Comparison of ENCODE assay signal across 8 cellular contexts in genomic region chr2:121634354-121635307, GRCh38. TPM values are rescaled to one million over a fixed set of nuclear protein-coding genes. Genes with fewer than 3 reads are reported as not detected.
DNase-seq lines count a peak whose midpoint lies in the region; ATAC-seq lines count a peak whose summit lies in the region.

No MANE protein-coding gene starts in this region.

- H3K79me1 ChIP-seq in trophoblast cell (ENCODE audit: low read length): no peaks in the 10 kb centered on the region

- WGBS in trophoblast cell (ENCODE audit: extremely low coverage, insufficient coverage, insufficient read length): no CpG with 5 or more reads among the region's 6 CpGs

- no peak overlapping the region for H3K4me2 ChIP-seq in trophoblast cell (ENCODE audit: low read length)

- H3K9me3 ChIP-seq in trophoblast cell (ENCODE audit: insufficient read depth, low read depth, low read length): no peaks in the 10 kb centered on the region

- no peak overlapping the region for H3K9ac ChIP-seq in trophoblast cell (ENCODE audit: low read length)

- H4K8ac ChIP-seq in trophoblast cell (ENCODE audit: low read depth, low read length): no peak overlapping the region

- H3K4me3 Mint-ChIP-seq in activated T-helper 17 cell treated with anti-CD3 and anti-CD28 coated beads, Interleukin-2, amount 50 U/mL, for 72 hours: peak overlapping the region; percentile 51

- no peaks in the 10 kb centered on the region for H3K4me1 ChIP-seq in trophoblast cell (ENCODE audit: control insufficient read depth in 1 of 2, insufficient read depth in 2 of 2, low read length in 2 of 2)

- H2AFZ ChIP-seq in trophoblast cell (ENCODE audit: insufficient read depth, low read length, poor library complexity): no peak overlapping the region

- H3K27ac Mint-ChIP-seq in activated T-helper 17 cell treated with anti-CD3 and anti-CD28 coated beads, Interleukin-2, amount 50 U/mL, for 72 hours: peak overlapping the region; percentile 84

- H3K9me3 Mint-ChIP-seq in activated T-helper 17 cell treated with anti-CD3 and anti-CD28 coated beads, Interleukin-2, amount 50 U/mL, for 72 hours: no peaks in the 10 kb centered on the region

- in situ Hi-C loops in G401 (cut with HindIII; ENCODE audit: low sequenced_read_pairs): no loop called here

- peaks cover 17% of the 10 kb centered on the region for H3K36me3 Mint-ChIP-seq in activated T-helper 17 cell treated with anti-CD3 and anti-CD28 coated beads, Interleukin-2, amount 50 U/mL, for 72 hours (ENCODE audit: low read depth)

- no peak overlapping the region for H3K27ac ChIP-seq in trophoblast cell (ENCODE audit: low read depth, low read length)

- no peaks in the 10 kb centered on the region for H3K27me3 Mint-ChIP-seq in activated T-helper 17 cell treated with anti-CD3 and anti-CD28 coated beads, Interleukin-2, amount 50 U/mL, for 72 hours

- no peak overlapping the region for H2AK5ac ChIP-seq in trophoblast cell (ENCODE audit: low read length)

- H3K18ac ChIP-seq in trophoblast cell (ENCODE audit: low read length): no peak overlapping the region

- H3K4me1 Mint-ChIP-seq in activated T-helper 17 cell treated with anti-CD3 and anti-CD28 coated beads, Interleukin-2, amount 50 U/mL, for 72 hours: peaks cover 32% of the 10 kb centered on the region

- DNase-seq in DMS153 (lab: John Stamatoyannopoulos, UW) (peak; percentile 59), HS-5 (ENCODE audit: low read depth) (peak; percentile 44), myocyte (ENCODE audit: low read depth) (peak; percentile 29), G401 (ENCODE audit: low spot score) (no peak), trophoblast cell (no peak)

- ATAC-seq in activated T-helper 17 cell treated with anti-CD3 and anti-CD28 coated beads, Interleukin-2, amount 50 U/mL, for 72 hours (replicated peaks): peak; percentile 89
- ATAC-seq in HG03095 (IDR thresholded peaks at IDR 0.05; ENCODE audit: unreplicated experiment): no peak
- ATAC-seq in GM18870 (IDR thresholded peaks at IDR 0.05; ENCODE audit: unreplicated experiment): no peak

- no peak overlapping the region for H3K14ac ChIP-seq in trophoblast cell (ENCODE audit: low read length)

- no peaks in the 10 kb centered on the region for H3K27me3 ChIP-seq in trophoblast cell (ENCODE audit: insufficient read depth, low read length)

- no peak overlapping the region for H3K4me3 ChIP-seq in trophoblast cell (ENCODE audit: low read depth, low read length)

- no peak overlapping the region for H2BK120ac ChIP-seq in trophoblast cell (ENCODE audit: insufficient read depth, low read length, poor library complexity)

- H3K79me2 ChIP-seq in trophoblast cell (ENCODE audit: control insufficient read depth, insufficient read depth, low read length, poor library complexity): peaks cover 2% of the 10 kb centered on the region

- no peaks in the 10 kb centered on the region for H3K36me3 ChIP-seq in trophoblast cell (ENCODE audit: control insufficient read depth in 1 of 2, insufficient read depth in 2 of 2, low read length in 2 of 2)

- no peak overlapping the region for H2BK12ac ChIP-seq in trophoblast cell (ENCODE audit: low read length)

- no peak overlapping the region for H3K23ac ChIP-seq in trophoblast cell (ENCODE audit: low read length)

- H4K91ac ChIP-seq in trophoblast cell (ENCODE audit: low read depth, low read length): no peak overlapping the region

- no peak overlapping the region for H2BK5ac ChIP-seq in trophoblast cell (ENCODE audit: low read depth, low read length, poor library complexity)

- no peak overlapping the region for H3K4ac ChIP-seq in trophoblast cell (ENCODE audit: low read depth, low read length)

- H4K12ac ChIP-seq in trophoblast cell (ENCODE audit: low read depth, low read length): no peak overlapping the region

RNA-seq across cellular contexts. Expression of gene CLASP1, which starts 14.6 kb away (rescaled TPM):
- 100 to 1,000 TPM in 1 of 2 donors, 10 to 100 TPM in 1; 86.7 to 138 TPM for total RNA-seq in activated T-helper 17 cell treated with anti-CD3 and anti-CD28 coated beads, Interleukin-2, amount 50 U/mL, for 72 hours
- 42.4 and 43.9 TPM in 2 replicates for total RNA-seq in myocyte
- 21.5 TPM for polyA plus RNA-seq in myocyte (2012)
- 22.0 and 30.6 TPM in 2 replicates for total RNA-seq in G401 (2014; rRNA removed; shearing (Covaris generic))
- 15.0 and 15.9 TPM in 2 replicates for polyA plus RNA-seq in trophoblast cell (2013)

Comparison
In these comparisons a context has a peak if more than half of its experiments do, and no peak if none do; other contexts are left out.
1. DNase-seq: peak in DMS153 (single experiment), HS-5 (single experiment) and myocyte (single experiment); none in G401 (single experiment) and trophoblast cell (0 of 2).